Comparison of ENCODE assay signal across 11 cellular contexts in genomic region chr2:61575447-61575859, GRCh38. TPM values are rescaled to one million over a fixed set of nuclear protein-coding genes. Genes with fewer than 3 reads are reported as not detected.
DNase-seq lines count a peak whose midpoint lies in the region; ATAC-seq and TF ChIP-seq lines count a peak whose summit lies in the region.
"Had no signal": no experiment of that assay in that cellular context is flagged by ENCODE, and none has a peak within 500 bp of the region (broad histone marks: within the 10 kb centered on the region; RNA-seq: fewer than 3 reads in every experiment).

No MANE protein-coding gene starts in this region.

- no peaks in the 10 kb centered on the region for H3K36me3 ChIP-seq in CD4-positive, CD25-positive, alpha-beta regulatory T cell (ENCODE audit: control insufficient read depth, insufficient read depth, low read length)
- H3K36me3 ChIP-seq in WERI-Rb-1 (no peaks in the 10 kb centered on the region), aorta (ENCODE audit: control insufficient read depth in 1 of 2, insufficient read depth in 2 of 2, low read length in 1 of 2) (no peaks in the 10 kb centered on the region)
- H3K36me3 ChIP-seq: thoracic aorta had no signal

- 34% methylated on average over 3 of the region's 3 CpGs for WGBS in right cardiac atrium
- WGBS in aorta, 2 donors: 24 to 31% methylated on average over 3 of the region's 3 CpGs

- H3K4me1 ChIP-seq in CD4-positive, CD25-positive, alpha-beta regulatory T cell (ENCODE audit: control insufficient read depth, insufficient read depth, low read length, poor library complexity, severe bottlenecking): no peaks in the 10 kb centered on the region
- no peaks in the 10 kb centered on the region for H3K4me1 ChIP-seq in right cardiac atrium (ENCODE audit: control insufficient read depth, insufficient read depth, low read length)
- no peaks in the 10 kb centered on the region for H3K4me1 ChIP-seq in aorta (ENCODE audit: control insufficient read depth in 1 of 2, insufficient read depth in 2 of 2, low read length in 2 of 2)

- peaks cover 8 to 12% (median 9%) of the 10 kb centered on the region in 4 donors for H3K4me1 Mint-ChIP-seq in CD4-positive, CD25-positive, alpha-beta regulatory T cell
- peaks cover 7% of the 10 kb centered on the region for H3K4me1 Mint-ChIP-seq in endothelial cell (ENCODE audit: unreplicated experiment)

- H3K4me3 ChIP-seq in CD4-positive, CD25-positive, alpha-beta regulatory T cell (ENCODE audit: low read depth, low read length): no peak overlapping the region
- no peak overlapping the region for H3K4me3 ChIP-seq in WERI-Rb-1 (ENCODE audit: low read depth, low read length)
- no peak overlapping the region for H3K4me3 ChIP-seq in right cardiac atrium (ENCODE audit: low read length)
- no peak overlapping the region for H3K4me3 ChIP-seq in aorta (ENCODE audit: low read length in 2 of 2)
- H3K4me3 ChIP-seq: thoracic aorta had no signal

- intact Hi-C loops in right cardiac atrium (cut with DNase I): no loop called here
- intact Hi-C loops in aorta (cut with DNase I): no loop called here

- H3K4me3 Mint-ChIP-seq in CD4-positive, CD25-positive, alpha-beta regulatory T cell: peak overlapping the region in 1 of 4 donors; percentile 38
- no peak overlapping the region for H3K4me3 Mint-ChIP-seq in endothelial cell (ENCODE audit: unreplicated experiment)
- H3K4me3 Mint-ChIP-seq: CD14-positive monocyte had no signal

- H3K27ac Mint-ChIP-seq in CD4-positive, CD25-positive, alpha-beta regulatory T cell: peak overlapping the region; percentile 70 to 88 (median 86)
- peak overlapping the region; percentile 46 for H3K27ac Mint-ChIP-seq in endothelial cell (ENCODE audit: unreplicated experiment)

- H3K9me3 Mint-ChIP-seq in CD4-positive, CD25-positive, alpha-beta regulatory T cell: peaks cover 0 to 1% (median 0%) of the 10 kb centered on the region in 7 donors
- H3K9me3 Mint-ChIP-seq in endothelial cell (ENCODE audit: unreplicated experiment): no peaks in the 10 kb centered on the region

- peak in 1 of 2 donors; percentile 50 for ATAC-seq in CD4-positive, CD25-positive, alpha-beta regulatory T cell (ENCODE audit: low read depth in 2 of 2)
- ATAC-seq in right cardiac atrium (no peak), aorta (ENCODE audit: low FRiP score) (no peak), GM21423 (IDR thresholded peaks at IDR 0.05; ENCODE audit: unreplicated experiment) (no peak)

- no peaks in the 10 kb centered on the region for H3K36me3 Mint-ChIP-seq in CD4-positive, CD25-positive, alpha-beta regulatory T cell
- no peaks in the 10 kb centered on the region for H3K36me3 Mint-ChIP-seq in endothelial cell (ENCODE audit: low read depth, unreplicated experiment)
- H3K36me3 Mint-ChIP-seq: CD14-positive monocyte had no signal

- peaks cover 3% of the 10 kb centered on the region for H3K27me3 Mint-ChIP-seq in CD4-positive, CD25-positive, alpha-beta regulatory T cell
- H3K27me3 Mint-ChIP-seq in endothelial cell (ENCODE audit: unreplicated experiment): peaks cover 2% of the 10 kb centered on the region

- POLR2A ChIA-PET in GM10248 (lab: Yijun Ruan, JAX): no interaction called here

- CTCF ChIA-PET in GM10248 (lab: Yijun Ruan, JAX): interaction anchor here (0.9 kb wide), 1 partner anchor 13 kb away, joined by 3 read pairs; no protein-coding TSS in a partner anchor

- H3K27ac ChIP-seq in CD4-positive, CD25-positive, alpha-beta regulatory T cell (ENCODE audit: insufficient read depth, low read length, poor library complexity, severe bottlenecking): no peak overlapping the region
- H3K27ac ChIP-seq in WERI-Rb-1: no peak overlapping the region
- H3K27ac ChIP-seq in right cardiac atrium (ENCODE audit: low read length): no peak overlapping the region
- H3K27ac ChIP-seq in aorta (ENCODE audit: low read depth in 1 of 2, low read length in 2 of 2): no peak overlapping the region
- H3K27ac ChIP-seq: thoracic aorta had no signal

- H3K27me3 ChIP-seq in CD4-positive, CD25-positive, alpha-beta regulatory T cell (ENCODE audit: control insufficient read depth, insufficient read depth, low read length): no peaks in the 10 kb centered on the region
- H3K27me3 ChIP-seq in WERI-Rb-1 (ENCODE audit: insufficient read depth, low read depth, severe bottlenecking) (no peaks in the 10 kb centered on the region), right cardiac atrium (ENCODE audit: control insufficient read depth, insufficient read depth) (no peaks in the 10 kb centered on the region), aorta (ENCODE audit: control insufficient read depth in 1 of 2, insufficient read depth in 2 of 2, low read length in 1 of 2) (no peaks in the 10 kb centered on the region)

- no peaks in the 10 kb centered on the region for H3K9me3 ChIP-seq in CD4-positive, CD25-positive, alpha-beta regulatory T cell (ENCODE audit: control insufficient read depth in 2 of 2, low read length in 2 of 2)
- H3K9me3 ChIP-seq in WERI-Rb-1 (ENCODE audit: severe bottlenecking) (no peaks in the 10 kb centered on the region), right cardiac atrium (ENCODE audit: control insufficient read depth, low read length) (no peaks in the 10 kb centered on the region), aorta (ENCODE audit: control insufficient read depth, low read length) (no peaks in the 10 kb centered on the region)
- H3K9me3 ChIP-seq: thoracic aorta had no signal

- peak in 1 of 3 donors; percentile 60 for DNase-seq in CD4-positive, CD25-positive, alpha-beta regulatory T cell
- peak; percentile 56 for DNase-seq in GM10248 (ENCODE audit: extremely low spot score)
- peak; percentile 60 for DNase-seq in SKM-1 treated with dmso at 0.1 percent for 144 hours (lab: John Stamatoyannopoulos, UW; ENCODE audit: unreplicated experiment)
- no peak for DNase-seq in endothelial cell (ENCODE audit: low spot score)
- DNase-seq in WERI-Rb-1: no peak
- no peak for DNase-seq in right cardiac atrium
- no peak for DNase-seq in aorta
- DNase-seq: Karpas-422 had no signal

- no peak for TF ChIP-seq CTCF in GM10248 (IDR thresholded peaks at IDR 0.05; ENCODE audit: control extremely low read depth, extremely low read depth, low read depth, missing control alignments)
- TF ChIP-seq CTCF in endothelial cell (IDR thresholded peaks at IDR 0.05; ENCODE audit: unreplicated experiment): no peak
- TF ChIP-seq CTCF in WERI-Rb-1 (IDR thresholded peaks at IDR 0.05; ENCODE audit: low read depth, low read length): no peak

RNA-seq across cellular contexts. Expression of gene XPO1, which starts 37.3 kb away (rescaled TPM):
- 137 TPM for total RNA-seq in CD4-positive, CD25-positive, alpha-beta regulatory T cell
- polyA plus RNA-seq in CD4-positive, CD25-positive, alpha-beta regulatory T cell: 10 to 100 TPM; 29.0 to 45.0 (median 36.0) TPM
- total RNA-seq in endothelial cell (ENCODE audit: unreplicated experiment): 138 TPM
- 10 to 100 TPM; 53.7 to 81.7 (median 62.2) TPM for total RNA-seq in right cardiac atrium
- 38.5 TPM for polyA plus RNA-seq in right cardiac atrium
- 100 to 1,000 TPM in 1 of 2 donors, 10 to 100 TPM in 1; 72.7 to 115 TPM for total RNA-seq in aorta
- 10 to 100 TPM; 20.8 to 48.5 TPM for polyA plus RNA-seq in aorta

Comparison
In these comparisons a context has a peak if more than half of its experiments do, and no peak if none do; other contexts are left out.
1. DNase-seq: peak in GM10248 (single experiment) and SKM-1 treated with dmso at 0.1 percent for 144 hours (single experiment); none in endothelial cell (single experiment), WERI-Rb-1 (single experiment), right cardiac atrium (0 of 3) and aorta (0 of 2).